ENCODE assay signal across 10 cellular contexts in genomic region chr1:204084247-204084772, GRCh38. TPM values are rescaled to one million over a fixed set of nuclear protein-coding genes. Genes with fewer than 3 reads are reported as not detected.
DNase-seq lines count a peak whose midpoint lies in the region; ATAC-seq, FAIRE-seq and TF ChIP-seq lines count a peak whose summit lies in the region.
"Had no signal": no experiment of that assay in that cellular context is flagged by ENCODE, and none has a peak within 500 bp of the region (broad histone marks: within the 10 kb centered on the region; RNA-seq: fewer than 3 reads in every experiment).

No MANE protein-coding gene starts in this region.

- no peaks in the 10 kb centered on the region for H3K27me3 ChIP-seq in lung (ENCODE audit: control insufficient read depth, insufficient read depth)
- H3K27me3 ChIP-seq in vagina = no peaks in the 10 kb centered on the region

- DNase-seq in NCI-H1436 (lab: John Stamatoyannopoulos, UW) = peak; percentile 64
- no peak for DNase-seq in NCI-H1436 treated with DMSO at 0.1 percent for 48 hours (lab: John Stamatoyannopoulos, UW)
- peak; percentile 56 for DNase-seq in lung (ENCODE audit: low spot score)
- no peak for DNase-seq in vagina (ENCODE audit: extremely low spot score in 2 of 2)
- no peak for DNase-seq in GM12892 (ENCODE audit: insufficient read length)
- DNase-seq: activated CD4-positive, alpha-beta T cell treated with anti-CD3 and anti-CD28 coated beads, Interleukin-2, amount 50 U/mL, for 1 hour had no signal

- intact Hi-C loops in vagina (cut with DNase I) = no loop called here

- TF ChIP-seq CTCF in brain (conservative IDR thresholded peaks at IDR 0.05) (no peak), lung (IDR thresholded peaks at IDR 0.05; ENCODE audit: control extremely low read depth, extremely low read depth) (no peak), vagina (IDR thresholded peaks at IDR 0.05) (no peak)

- FAIRE-seq in GM12892 (lab: Jason Lieb, UNC) = no peak
- FAIRE-seq: A204.1 had no signal

- H3K4me1 Mint-ChIP-seq in brain = peaks cover 81% of the 10 kb centered on the region

- ATAC-seq in lung (ENCODE audit: insufficient read depth, low FRiP score) (no peak), HG03280 (IDR thresholded peaks at IDR 0.05; ENCODE audit: unreplicated experiment) (no peak), HG02973 (IDR thresholded peaks at IDR 0.05; ENCODE audit: unreplicated experiment) (no peak)

- H3K27ac ChIP-seq in lung (ENCODE audit: low read depth in 1 of 2, low read length in 1 of 2) = peak overlapping the region in 1 of 2 donors; percentile 85
- H3K27ac ChIP-seq in vagina = peak overlapping the region; percentile 92

- peaks cover 18% of the 10 kb centered on the region for H3K27me3 Mint-ChIP-seq in brain

- 54 to 70% methylated on average over 4 of the region's 4 CpGs for WGBS in lung, 2 donors

- no peak overlapping the region for H3K4me3 Mint-ChIP-seq in brain

- H3K27ac Mint-ChIP-seq in brain = peak overlapping the region in 4 of 5 experiments; percentile 66 to 92 (median 80)

- H3K36me3 Mint-ChIP-seq in brain = no peaks in the 10 kb centered on the region

- H3K36me3 ChIP-seq in lung (ENCODE audit: control insufficient read depth in 2 of 2, insufficient read depth in 2 of 2, low read length in 2 of 2) (no peaks in the 10 kb centered on the region), vagina (no peaks in the 10 kb centered on the region)

- H3K9me3 ChIP-seq in lung (ENCODE audit: control insufficient read depth in 2 of 2, insufficient read depth in 1 of 2, low read length in 1 of 2) (no peaks in the 10 kb centered on the region), vagina (no peaks in the 10 kb centered on the region)

- H3K4me3 ChIP-seq in lung (no peak overlapping the region), vagina (no peak overlapping the region)

- no peaks in the 10 kb centered on the region for H3K9me3 Mint-ChIP-seq in brain

- TF ChIP-seq POLR2A in vagina (IDR thresholded peaks at IDR 0.05) (no peak), GM12892 (IDR thresholded peaks at IDR 0.05; ENCODE audit: low read depth, low read length) (no peak)

- H3K4me1 ChIP-seq in lung (ENCODE audit: control insufficient read depth in 2 of 2, insufficient read depth in 2 of 2, low read length in 2 of 2) = peaks cover 0 to 50% of the 10 kb centered on the region in 2 donors
- H3K4me1 ChIP-seq in vagina = peaks cover 96% of the 10 kb centered on the region

RNA-seq across cellular contexts. Expression of gene SOX13, which starts 11.4 kb away (rescaled TPM):
- polyA plus RNA-seq in brain (ENCODE audit: insufficient read depth, low read depth, low replicate concordance) (70.2 TPM), lung (10 to 100 TPM; 14.7 to 18.5 TPM)
- total RNA-seq in lung (10 to 100 TPM; 42.0 to 52.6 TPM), vagina (41.0 TPM)
- polyA plus RNA-seq in GM12892 (2012; ENCODE audit: missing spikeins) = not detected

Comparison
In these comparisons a context has a peak if more than half of its experiments do, and no peak if none do; other contexts are left out.
1. DNase-seq: peak in NCI-H1436 (single experiment) and lung (single experiment); none in NCI-H1436 treated with DMSO at 0.1 percent for 48 hours (single experiment), vagina (0 of 2) and GM12892 (single experiment).